ENCODE assay signal across 12 cellular contexts in the genomic region with DNA sequence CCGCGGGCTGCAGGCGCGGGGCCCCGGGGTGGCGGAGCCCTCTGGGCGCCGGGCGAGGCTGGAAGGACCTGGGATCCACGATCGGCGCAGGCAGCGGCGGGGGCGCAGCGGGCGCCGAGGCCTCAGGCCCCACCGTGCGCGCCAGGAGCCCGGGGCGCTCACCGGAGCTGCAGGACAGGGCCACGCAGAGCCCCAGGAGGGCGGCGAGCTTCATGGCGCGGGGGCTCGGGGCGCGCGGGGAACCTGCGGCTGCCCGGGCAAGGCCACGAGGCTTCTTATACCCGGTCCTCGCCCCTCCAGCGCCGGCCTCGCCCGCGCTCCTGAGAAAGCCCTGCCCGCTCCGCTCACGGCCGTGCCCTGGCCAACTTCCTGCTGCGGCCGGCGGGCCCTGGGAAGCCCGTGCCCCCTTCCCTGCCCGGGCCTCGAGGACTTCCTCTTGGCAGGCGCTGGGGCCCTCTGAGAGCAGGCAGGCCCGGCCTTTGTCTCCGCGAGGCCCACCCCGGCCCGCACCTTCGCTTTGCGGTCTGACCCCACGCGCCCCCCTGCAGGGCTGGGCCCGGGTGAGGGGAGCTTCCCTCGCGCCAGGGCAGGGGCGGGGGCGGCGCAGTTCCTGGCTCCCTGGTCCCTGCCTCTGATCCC. TPM values are rescaled to one million over a fixed set of nuclear protein-coding genes. Genes with fewer than 3 reads are reported as not detected.
DNase-seq lines count a peak whose midpoint lies in the region; ATAC-seq and TF ChIP-seq lines count a peak whose summit lies in the region.
"Had no signal": no experiment of that assay in that cellular context is flagged by ENCODE, and none has a peak within 500 bp of the region (broad histone marks: within the 10 kb centered on the region; RNA-seq: fewer than 3 reads in every experiment).

Gene SCGB3A1, minus strand, starts transcription at position 251 of the 639 bp plus-strand sequence. Its CDS starts 37 bp downstream, at position 214.

- H3K27me3 ChIP-seq in brain microvascular endothelial cell (replicated peaks) = peaks cover 37% of the 10 kb centered on the region
- H3K27me3 ChIP-seq in mesendoderm (ENCODE audit: insufficient read depth, low read length, poor library complexity) = peaks cover 22% of the 10 kb centered on the region
- peaks cover 0 to 19% (median 11%) of the 10 kb centered on the region in 4 donors for H3K27me3 ChIP-seq in upper lobe of left lung
- peaks cover 27% of the 10 kb centered on the region for H3K27me3 ChIP-seq in colonic mucosa

- H3K56ac ChIP-seq in mesendoderm (ENCODE audit: low read length) = peak within 1 kb of the TSS; percentile 60

- in situ Hi-C loops in brain microvascular endothelial cell (cut with HindIII; ENCODE audit: low pct_ligation_motif_present, low sequenced_read_pairs) = no loop called here

- no peak within 1 kb of the TSS for H2BK15ac ChIP-seq in mesendoderm (replicated peaks; ENCODE audit: low read depth)

- H3K27me3 Mint-ChIP-seq in activated naive CD4-positive, alpha-beta T cell treated with anti-CD3 and anti-CD28 coated beads, Interleukin-2, amount 10 ng/mL, durations not matched to agents 7 days and 5 days = peaks cover 64% of the 10 kb centered on the region

- H3K27ac ChIP-seq in brain microvascular endothelial cell = no peak within 1 kb of the TSS
- no peak within 1 kb of the TSS for H3K27ac ChIP-seq in mesendoderm (ENCODE audit: low read depth, low read length)
- H3K27ac ChIP-seq in upper lobe of left lung = peak within 1 kb of the TSS in 2 of 4 donors; percentile 50 to 67
- H3K27ac ChIP-seq in colonic mucosa = no peak within 1 kb of the TSS
- H3K27ac ChIP-seq: PC-9 had no signal

- no peaks in the 10 kb centered on the region for H3K79me1 ChIP-seq in mesendoderm (ENCODE audit: low read length)

- H3K18ac ChIP-seq in mesendoderm (ENCODE audit: low read length) = no peak within 1 kb of the TSS

- TF ChIP-seq CTCF in brain microvascular endothelial cell (IDR thresholded peaks at IDR 0.05; ENCODE audit: low read depth, low read length, missing control alignments) (no peak), upper lobe of left lung (IDR thresholded peaks at IDR 0.05) (no peak), colonic mucosa (IDR thresholded peaks at IDR 0.05) (no peak)

- no peak for TF ChIP-seq EP300 in upper lobe of left lung (IDR thresholded peaks at IDR 0.05)

- no peak within 1 kb of the TSS for H2AK5ac ChIP-seq in mesendoderm (ENCODE audit: low read length)

- H3K23ac ChIP-seq in mesendoderm (ENCODE audit: low read length) = no peak within 1 kb of the TSS

- H3K4me2 ChIP-seq in mesendoderm (ENCODE audit: low read length) = peak within 1 kb of the TSS; percentile 42
- H3K4me2 ChIP-seq: PC-9 had no signal

- no peak within 1 kb of the TSS for H4K5ac ChIP-seq in mesendoderm (ENCODE audit: low read length)

- H3K36me3 Mint-ChIP-seq in activated naive CD4-positive, alpha-beta T cell treated with anti-CD3 and anti-CD28 coated beads, Interleukin-2, amount 10 ng/mL, durations not matched to agents 7 days and 5 days = no peaks in the 10 kb centered on the region
- H3K36me3 Mint-ChIP-seq: stimulated activated naive B cell treated with anti-CD40 and anti-IgM and Interleukin-4, amounts not matched to agents 10 μg/mL and 1 μg/mL and 100 μg/mL, for 72 hours had no signal

- no peak within 1 kb of the TSS for H2BK120ac ChIP-seq in mesendoderm (ENCODE audit: low read depth, low read length)

- H3K9ac ChIP-seq in mesendoderm (ENCODE audit: low read length) (peak within 1 kb of the TSS; percentile 27), colonic mucosa (ENCODE audit: low read depth in 2 of 2, low read length in 2 of 2) (no peak within 1 kb of the TSS)

- peak; percentile 13 for DNase-seq in activated naive CD4-positive, alpha-beta T cell treated with anti-CD3 and anti-CD28 coated beads, Interleukin-2, amount 10 ng/mL, durations not matched to agents 7 days and 5 days
- no peak for DNase-seq in activated naive CD4-positive, alpha-beta T cell (lab: John Stamatoyannopoulos, UW)
- no peak for DNase-seq in brain microvascular endothelial cell
- DNase-seq in mesendoderm = no peak
- peak; percentile 44 to 89 for DNase-seq in upper lobe of left lung
- DNase-seq in activated CD4-positive, alpha-beta T cell treated with anti-CD3 and anti-CD28 coated beads for 48 hours = no peak
- no peak for DNase-seq in colonic mucosa
- DNase-seq: BE2C; PC-9; stimulated activated naive B cell treated with anti-CD40 and anti-IgM and Interleukin-4, amounts not matched to agents 10 μg/mL and 1 μg/mL and 100 μg/mL, for 72 hours had no signal

- no peak within 1 kb of the TSS for H2BK5ac ChIP-seq in mesendoderm (ENCODE audit: low read length)

- no peak within 1 kb of the TSS for H4K8ac ChIP-seq in mesendoderm (ENCODE audit: low read depth, low read length)

- H3K27ac Mint-ChIP-seq in activated naive CD4-positive, alpha-beta T cell treated with anti-CD3 and anti-CD28 coated beads, Interleukin-2, amount 10 ng/mL, durations not matched to agents 7 days and 5 days = peak within 1 kb of the TSS; percentile 21
- H3K27ac Mint-ChIP-seq: stimulated activated naive B cell treated with anti-CD40 and anti-IgM and Interleukin-4, amounts not matched to agents 10 μg/mL and 1 μg/mL and 100 μg/mL, for 72 hours had no signal

- no peak within 1 kb of the TSS for H3K4ac ChIP-seq in mesendoderm (ENCODE audit: low read depth, low read length)

- peak in 1 of 4 donors; percentile 64 for TF ChIP-seq POLR2A in upper lobe of left lung (IDR thresholded peaks at IDR 0.05)

- CTCF ChIA-PET in activated naive CD4-positive, alpha-beta T cell treated with anti-CD3 and anti-CD28 coated beads, Interleukin-2, amount 10 ng/mL, durations not matched to agents 7 days and 5 days (lab: Charles Lee) = no interaction called here

- H3K4me1 ChIP-seq in mesendoderm (ENCODE audit: control insufficient read depth, low read depth, low read length) = no peaks in the 10 kb centered on the region
- peaks cover 14 to 38% (median 30%) of the 10 kb centered on the region in 4 donors for H3K4me1 ChIP-seq in upper lobe of left lung
- H3K4me1 ChIP-seq in colonic mucosa = no peaks in the 10 kb centered on the region
- H3K4me1 ChIP-seq: BE2C had no signal

- peaks cover 11% of the 10 kb centered on the region for H3K4me1 Mint-ChIP-seq in activated naive CD4-positive, alpha-beta T cell treated with anti-CD3 and anti-CD28 coated beads, Interleukin-2, amount 10 ng/mL, durations not matched to agents 7 days and 5 days

- ATAC-seq in upper lobe of left lung (ENCODE audit: low FRiP score in 2 of 2) (peak in 1 of 2 donors; percentile 21), GM19035 (IDR thresholded peaks at IDR 0.05; ENCODE audit: unreplicated experiment) (no peak)
- ATAC-seq: stimulated activated naive B cell treated with anti-CD40 and anti-IgM and Interleukin-4, amounts not matched to agents 10 μg/mL and 1 μg/mL and 100 μg/mL, for 72 hours had no signal

- H3K4me3 ChIP-seq in brain microvascular endothelial cell (ENCODE audit: low read depth, low read length) (peak within 1 kb of the TSS; percentile 5), mesendoderm (ENCODE audit: low read length) (no peak within 1 kb of the TSS), upper lobe of left lung (peak within 1 kb of the TSS; percentile 29 to 45 (median 39)), colonic mucosa (no peak within 1 kb of the TSS)
- H3K4me3 ChIP-seq: PC-9 had no signal

- H3K4me3 Mint-ChIP-seq in activated naive CD4-positive, alpha-beta T cell treated with anti-CD3 and anti-CD28 coated beads, Interleukin-2, amount 10 ng/mL, durations not matched to agents 7 days and 5 days = no peak within 1 kb of the TSS
- H3K4me3 Mint-ChIP-seq: stimulated activated naive B cell treated with anti-CD40 and anti-IgM and Interleukin-4, amounts not matched to agents 10 μg/mL and 1 μg/mL and 100 μg/mL, for 72 hours had no signal

- H3K9me3 ChIP-seq in upper lobe of left lung (no peaks in the 10 kb centered on the region), colonic mucosa (no peaks in the 10 kb centered on the region)
- H3K9me3 ChIP-seq: BE2C had no signal

- H3K9me3 Mint-ChIP-seq in activated naive CD4-positive, alpha-beta T cell treated with anti-CD3 and anti-CD28 coated beads, Interleukin-2, amount 10 ng/mL, durations not matched to agents 7 days and 5 days = no peaks in the 10 kb centered on the region

- H3K36me3 ChIP-seq in brain microvascular endothelial cell (replicated peaks) (no peaks in the 10 kb centered on the region), mesendoderm (ENCODE audit: control insufficient read depth, insufficient read depth, low read length) (no peaks in the 10 kb centered on the region), upper lobe of left lung (no peaks in the 10 kb centered on the region), colonic mucosa (no peaks in the 10 kb centered on the region)
- H3K36me3 ChIP-seq: BE2C had no signal

- intact Hi-C loops in colonic mucosa (cut with DNase I) = no loop called here

- no peaks in the 10 kb centered on the region for H3K79me2 ChIP-seq in mesendoderm (ENCODE audit: control insufficient read depth, insufficient read depth, low read length)

- WGBS in mesendoderm (ENCODE audit: extremely low coverage, insufficient coverage, low lambda C conversion rate) = no CpG with 5 or more reads among the region's 69 CpGs
- 4 to 21% methylated on average over 9 to 15 of the region's 69 CpGs for WGBS in upper lobe of left lung, 2 donors

RNA-seq across cellular contexts. Expression of gene SCGB3A1, which starts in this region (rescaled TPM):
- polyA plus RNA-seq in mesendoderm (2013, experiment 1 of 2) = not detected
- polyA plus RNA-seq in mesendoderm (2013, experiment 2 of 2) = not detected
- total RNA-seq in upper lobe of left lung = 100 to 1,000 TPM; 232 to 940 (median 596) TPM
- total RNA-seq in colonic mucosa = 1 to 10 TPM in 1 of 2 donors, not detected in 1; 1.1 TPM
- total RNA-seq: myocyte, PC-9 had no signal

Comparison
In these comparisons a context has a peak if more than half of its experiments do, and no peak if none do; other contexts are left out.
1. RNA of gene SCGB3A1 (total RNA-seq): 232 to 940 TPM in upper lobe of left lung; 1.1 TPM in colonic mucosa; every median in the first group is over 100 times any median in the second.
2. DNase-seq: peak in activated naive CD4-positive, alpha-beta T cell treated with anti-CD3 and anti-CD28 coated beads, Interleukin-2, amount 10 ng/mL, durations not matched to agents 7 days and 5 days (single experiment) and upper lobe of left lung (2 of 2); none in activated naive CD4-positive, alpha-beta T cell (0 of 4), brain microvascular endothelial cell (single experiment), mesendoderm (single experiment), activated CD4-positive, alpha-beta T cell treated with anti-CD3 and anti-CD28 coated beads for 48 hours (single experiment) and colonic mucosa (single experiment).
3. H3K4me3 ChIP-seq: peak in brain microvascular endothelial cell (single experiment) and upper lobe of left lung (4 of 4); none in mesendoderm (single experiment) and colonic mucosa (single experiment).